ENCODE assay signal across 21 cellular contexts in genomic region chr13:90752070-90752469, GRCh38.
DNase-seq lines count a peak whose midpoint lies in the region; ATAC-seq, FAIRE-seq and TF ChIP-seq lines count a peak whose summit lies in the region.
"Had no signal": no experiment of that assay in that cellular context is flagged by ENCODE, and none has a peak within 500 bp of the region (broad histone marks: within the 10 kb centered on the region; RNA-seq: fewer than 3 reads in every experiment).

No MANE protein-coding gene starts in this region.

- FAIRE-seq in D721Med (lab: Jason Lieb, UNC) (peak; percentile 41), K562 (lab: Jason Lieb, UNC) (no peak)
- FAIRE-seq: A549, G401.6, GM12891, GM19239 had no signal

- no peaks in the 10 kb centered on the region for H3K9me1 ChIP-seq in K562 (ENCODE audit: control insufficient read depth, insufficient read depth, low read length)

- H3K27me3 ChIP-seq in K562 (ENCODE audit: control insufficient read depth in 2 of 2, insufficient read depth in 2 of 2, low read length in 2 of 2): no peaks in the 10 kb centered on the region
- no peaks in the 10 kb centered on the region for H3K27me3 ChIP-seq in neural cell (ENCODE audit: insufficient read depth, low read depth, low read length)
- H3K27me3 ChIP-seq: BLaER1 treated with 17β-estradiol and CSF1 and Interleukin-3, amounts not matched to agents 10 nM and 100 nM had no signal

- H3K4me1 ChIP-seq in K562 (replicated peaks in 1 of 2; ENCODE audit: control insufficient read depth in 2 of 2, insufficient read depth in 2 of 2, low read length in 2 of 2): no peaks in the 10 kb centered on the region
- H3K4me1 ChIP-seq: A549 had no signal

- DNase-seq in D721Med (ENCODE audit: insufficient read length, low spot score) (no peak), K562 (ENCODE audit: extremely low read depth in 1 of 4, low spot score in 3 of 4) (no peak), T-helper 9 cell (no peak), Right ventricle myocardium inferior (ENCODE audit: missing footprints) (no peak)
- DNase-seq: AML-193; Caco-2; Calu3; CD4-positive, alpha-beta T cell; CD8-positive, alpha-beta T cell; DMS 273 treated with DMSO at 0.1 percent for 48 hours; DMS153; DMS79 treated with DMSO at 0.1 percent for 48 hours; GF-D8 had no signal

- H3K9ac ChIP-seq in K562 (ENCODE audit: insufficient read depth in 1 of 2, low read depth in 2 of 2, low read length in 2 of 2) (no peak overlapping the region), neural cell (ENCODE audit: low read length) (no peak overlapping the region)
- H3K9ac ChIP-seq: BLaER1 treated with 17β-estradiol and CSF1 and Interleukin-3, amounts not matched to agents 10 nM and 100 nM had no signal

- H3K4me2 ChIP-seq in K562 (ENCODE audit: insufficient read depth, low read length): no peak overlapping the region
- no peak overlapping the region for H3K4me2 ChIP-seq in neural cell (ENCODE audit: low read length)
- H3K4me2 ChIP-seq: A549 had no signal

- POLR2A ChIA-PET in K562 (lab: Yijun Ruan, JAX): no interaction called here

- no peak overlapping the region for H2AFZ ChIP-seq in K562 (ENCODE audit: low read depth, low read length)
- no peak overlapping the region for H2AFZ ChIP-seq in neural cell (ENCODE audit: low read depth, low read length)

- H3K27ac ChIP-seq in K562 (ENCODE audit: extremely low read depth, low read depth, low read length) (no peak overlapping the region), neural cell (ENCODE audit: low read length) (no peak overlapping the region)
- H3K27ac ChIP-seq: 22Rv1; A549; BLaER1 treated with 17β-estradiol and CSF1 and Interleukin-3, amounts not matched to agents 10 nM and 100 nM; C4-2B had no signal

- TF ChIP-seq CTCF in D721Med (IDR thresholded peaks at IDR 0.05; ENCODE audit: insufficient read depth, missing control alignments) (no peak), K562 (IDR thresholded peaks at IDR 0.05 in 2 of 3, conservative IDR thresholded peaks at IDR 0.05 in 1 of 3; ENCODE audit: insufficient read depth in 2 of 3, low read depth in 1 of 3, low read length in 3 of 3) (no peak), neural cell (IDR thresholded peaks at IDR 0.05; ENCODE audit: poor library complexity, severe bottlenecking) (no peak)

- WGBS in K562 (ENCODE audit: insufficient coverage, low coverage, missing lambda C conversion rate): 3% methylated on average over 1 of the region's 1 CpG

- H3K9me3 ChIP-seq in K562 (replicated peaks; ENCODE audit: control insufficient read depth, insufficient read depth, low read depth, low read length) (no peaks in the 10 kb centered on the region; the same call in none of the 2 replicates), neural cell (ENCODE audit: low read length) (no peaks in the 10 kb centered on the region)
- H3K9me3 ChIP-seq: A549; BLaER1 treated with 17β-estradiol and CSF1 and Interleukin-3, amounts not matched to agents 10 nM and 100 nM; Caco-2 had no signal

- H3K79me2 ChIP-seq in K562 (ENCODE audit: control insufficient read depth, insufficient read depth, low read length) (no peaks in the 10 kb centered on the region), neural cell (replicated peaks; ENCODE audit: insufficient read depth, low read length) (no peaks in the 10 kb centered on the region)

- H4K20me1 ChIP-seq in K562 (replicated peaks; ENCODE audit: control insufficient read depth, insufficient read depth, low read length): no peaks in the 10 kb centered on the region
- H4K20me1 ChIP-seq in neural cell (ENCODE audit: insufficient read depth): no peaks in the 10 kb centered on the region
- H4K20me1 ChIP-seq: BLaER1 treated with 17β-estradiol and CSF1 and Interleukin-3, amounts not matched to agents 10 nM and 100 nM had no signal

- no TSS peak for BruUV-seq in K562 (replicated peaks; lab: Mats Ljungman, UMichigan)

- no peaks in the 10 kb centered on the region for H3K9me2 ChIP-seq in neural cell (ENCODE audit: insufficient read depth, low read length)

- TF ChIP-seq RAD21 in K562 (CRISPR knock-in tag; conservative IDR thresholded peaks at IDR 0.05 in 1 of 2, IDR thresholded peaks at IDR 0.05 in 1 of 2) (no peak), neural cell (conservative IDR thresholded peaks at IDR 0.05) (no peak)

- no peaks in the 10 kb centered on the region for H3F3A ChIP-seq in neural cell (ENCODE audit: insufficient read depth, low read length, poor library complexity, severe bottlenecking)

- TF ChIP-seq POLR2A in K562 (conservative IDR thresholded peaks at IDR 0.05): no peak

- intact Hi-C loops in K562 (cut with micrococcal nuclease): no loop called here
- intact Hi-C loops in Right ventricle myocardium inferior (cut with DNase I): no loop called here

- ATAC-seq in K562 (no peak), Right ventricle myocardium inferior (no peak)
- ATAC-seq: A549; CD8-positive, alpha-beta T cell had no signal

- no peak for TF ChIP-seq EP300 in K562 (IDR thresholded peaks at IDR 0.05; ENCODE audit: low read length)
- TF ChIP-seq EP300 in neural cell (conservative IDR thresholded peaks at IDR 0.05; ENCODE audit: poor library complexity, severe bottlenecking): peak; percentile 56

- CTCF ChIA-PET in K562 (lab: Yijun Ruan, JAX; ENCODE audit: low intra/inter-chr PET ratio): no interaction called here

- H3K36me3 ChIP-seq in K562 (ENCODE audit: control insufficient read depth, insufficient read depth, low read length) (no peaks in the 10 kb centered on the region), neural cell (ENCODE audit: insufficient read depth, low read length) (no peaks in the 10 kb centered on the region)
- H3K36me3 ChIP-seq: BLaER1 treated with 17β-estradiol and CSF1 and Interleukin-3, amounts not matched to agents 10 nM and 100 nM had no signal

- in situ Hi-C loops in K562 (cut with MboI): no loop called here

- H3K4me3 ChIP-seq in K562 (no peak overlapping the region), neural cell (ENCODE audit: low read length) (no peak overlapping the region)
- H3K4me3 ChIP-seq: A549; BLaER1 treated with 17β-estradiol and CSF1 and Interleukin-3, amounts not matched to agents 10 nM and 100 nM had no signal

TF ChIP-seq in K562, 482 proteins besides CTCF, POLR2A, EP300 and RAD21 (continues in another document):
- TF ChIP-seq KDM1A (IDR thresholded peaks at IDR 0.05) (no peak), CBFB (CRISPR knock-in tag; IDR thresholded peaks at IDR 0.05) (no peak), ARID1B (IDR thresholded peaks at IDR 0.05) (no peak), CAMTA2 (CRISPR knock-in tag; conservative IDR thresholded peaks at IDR 0.05) (no peak), FUS (optimal IDR thresholded peaks at IDR 0.05; ENCODE audit: low read depth, low read length) (peak; percentile 60), ZNF77 (CRISPR knock-in tag; IDR thresholded peaks at IDR 0.05) (0 out of 2 replicates have a peak, but pooled peaks have one; percentile 55)

TF ChIP-seq in neural cell, 6 proteins besides CTCF, POLR2A, EP300 and RAD21:
- TF ChIP-seq MXI1 (conservative IDR thresholded peaks at IDR 0.05; ENCODE audit: poor library complexity, severe bottlenecking) (no peak), POLR2AphosphoS5 (IDR thresholded peaks at IDR 0.05) (peak; percentile 28)
